ENCODE assay signal across 8 cellular contexts in genomic region chr9:14312721-14313377, GRCh38. TPM values are rescaled to one million over a fixed set of nuclear protein-coding genes. Genes with fewer than 3 reads are reported as not detected.
A peak's percentile ranks its signal among the peaks of the same experiment; 100 is the strongest.
DNase-seq lines count a peak whose midpoint lies in the region; ATAC-seq and TF ChIP-seq lines count a peak whose summit lies in the region.

No MANE protein-coding gene starts in this region.

- intact Hi-C loops in right lobe of liver (cut with DNase I), result no loop called here

- no peak for ATAC-seq in CD4-positive, CD25-positive, alpha-beta regulatory T cell (ENCODE audit: low read depth in 2 of 2)
- ATAC-seq in right lobe of liver, result peak; percentile 18 to 50 (median 38)
- ATAC-seq in GM18861 (IDR thresholded peaks at IDR 0.05; ENCODE audit: unreplicated experiment), result no peak
- ATAC-seq in HG03571 (IDR thresholded peaks at IDR 0.05; ENCODE audit: unreplicated experiment), result no peak

- no peak for TF ChIP-seq RAD21 in Ishikawa (IDR thresholded peaks at IDR 0.05; ENCODE audit: low read depth)

- no peaks in the 10 kb centered on the region for H3K9me3 ChIP-seq in CD4-positive, CD25-positive, alpha-beta regulatory T cell (ENCODE audit: control insufficient read depth in 2 of 2, low read length in 2 of 2)
- H3K9me3 ChIP-seq in right lobe of liver (no peaks in the 10 kb centered on the region), tibial nerve (no peaks in the 10 kb centered on the region)

- TF ChIP-seq CTCF in choroid plexus epithelial cell (conservative IDR thresholded peaks at IDR 0.05; ENCODE audit: low read depth, low read length) (no peak), right lobe of liver (IDR thresholded peaks at IDR 0.05) (no peak), tibial nerve (IDR thresholded peaks at IDR 0.05) (peak in 1 of 5 experiments; percentile 13)

- TF ChIP-seq EP300 in Ishikawa (IDR thresholded peaks at IDR 0.05; ENCODE audit: borderline replicate concordance) (no peak), tibial nerve (IDR thresholded peaks at IDR 0.05) (peak in 1 of 2 donors; percentile 46)

- DNase-seq in CD4-positive, CD25-positive, alpha-beta regulatory T cell, result no peak
- DNase-seq in choroid plexus epithelial cell (ENCODE audit: low read depth), result peak; percentile 29
- DNase-seq in right lobe of liver, result peak in 2 of 3 donors; percentile 50 to 60
- DNase-seq in tibial nerve (ENCODE audit: low spot score in 2 of 2), result no peak
- DNase-seq in central memory CD4-positive, alpha-beta T cell, result no peak

- H3K27me3 ChIP-seq in CD4-positive, CD25-positive, alpha-beta regulatory T cell (ENCODE audit: control insufficient read depth, insufficient read depth, low read length), result peaks cover 30% of the 10 kb centered on the region
- H3K27me3 ChIP-seq in right lobe of liver (no peaks in the 10 kb centered on the region), tibial nerve (no peaks in the 10 kb centered on the region)

- peak overlapping the region in 3 of 4 donors; percentile 68 to 84 (median 69) for H3K4me3 Mint-ChIP-seq in CD4-positive, CD25-positive, alpha-beta regulatory T cell

- under 1% methylated on average over 25 of the region's 56 CpGs for WGBS in right lobe of liver (ENCODE audit: insufficient coverage, low coverage, low lambda C conversion rate, missing lambda C conversion rate)
- 2% methylated on average over 34 to 55 of the region's 56 CpGs for WGBS in tibial nerve, 2 donors

- peak; percentile 20 for TF ChIP-seq POLR2A in right lobe of liver (IDR thresholded peaks at IDR 0.05)
- TF ChIP-seq POLR2A in tibial nerve (IDR thresholded peaks at IDR 0.05), result no peak

- peaks cover 3% of the 10 kb centered on the region for H3K36me3 Mint-ChIP-seq in CD4-positive, CD25-positive, alpha-beta regulatory T cell

- H3K27ac ChIP-seq in CD4-positive, CD25-positive, alpha-beta regulatory T cell (ENCODE audit: insufficient read depth, low read length, poor library complexity, severe bottlenecking), result no peak overlapping the region
- H3K27ac ChIP-seq in right lobe of liver (peak overlapping the region; percentile 95 to 97 (median 96)), tibial nerve (peak overlapping the region; percentile 94 to 98 (median 95))

- no peak overlapping the region for H3K27ac Mint-ChIP-seq in CD4-positive, CD25-positive, alpha-beta regulatory T cell

- H3K4me3 ChIP-seq in CD4-positive, CD25-positive, alpha-beta regulatory T cell (ENCODE audit: low read depth, low read length), result no peak overlapping the region
- H3K4me3 ChIP-seq in choroid plexus epithelial cell (ENCODE audit: low read depth, low read length) (peak overlapping the region; percentile 83), right lobe of liver (peak overlapping the region; percentile 62 to 75 (median 63)), tibial nerve (peak overlapping the region; percentile 45 to 96 (median 60))

- peaks cover 0 to 28% (median 8%) of the 10 kb centered on the region in 4 donors for H3K4me1 Mint-ChIP-seq in CD4-positive, CD25-positive, alpha-beta regulatory T cell

- H3K9me3 Mint-ChIP-seq in CD4-positive, CD25-positive, alpha-beta regulatory T cell, result peaks cover 0 to 11% (median 1%) of the 10 kb centered on the region in 7 donors

- no peaks in the 10 kb centered on the region for H3K36me3 ChIP-seq in CD4-positive, CD25-positive, alpha-beta regulatory T cell (ENCODE audit: control insufficient read depth, insufficient read depth, low read length)
- H3K36me3 ChIP-seq in right lobe of liver (no peaks in the 10 kb centered on the region), tibial nerve (no peaks in the 10 kb centered on the region)

- H3K4me1 ChIP-seq in CD4-positive, CD25-positive, alpha-beta regulatory T cell (ENCODE audit: control insufficient read depth, insufficient read depth, low read length, poor library complexity, severe bottlenecking), result peaks cover 24% of the 10 kb centered on the region
- H3K4me1 ChIP-seq in right lobe of liver (peaks cover 0 to 35% (median 0%) of the 10 kb centered on the region in 4 donors), tibial nerve (peaks cover 0 to 48% (median 5%) of the 10 kb centered on the region in 4 donors)

- peaks cover 58% of the 10 kb centered on the region for H3K27me3 Mint-ChIP-seq in CD4-positive, CD25-positive, alpha-beta regulatory T cell

TF ChIP-seq in Ishikawa, 13 proteins besides CTCF, POLR2A, EP300 and RAD21:
- no peak for TF ChIP-seq TAF1 (IDR thresholded peaks at IDR 0.05; ENCODE audit: low read depth)
- no peak for TF ChIP-seq TCF12 (IDR thresholded peaks at IDR 0.05; ENCODE audit: low read depth)
- no peak for TF ChIP-seq USF1 (IDR thresholded peaks at IDR 0.05)
- TF ChIP-seq ZBTB7A (IDR thresholded peaks at IDR 0.05; ENCODE audit: low read depth), result peak; percentile 37; the same call in 1 of the 2 replicates
- 0 out of 2 replicates have a peak, but pooled peaks have one; percentile 15 for TF ChIP-seq MAX (IDR thresholded peaks at IDR 0.05)
- TF ChIP-seq YY1 (IDR thresholded peaks at IDR 0.05; ENCODE audit: low read depth), result no peak
- no peak for TF ChIP-seq CEBPB (IDR thresholded peaks at IDR 0.05)

RNA-seq across cellular contexts. Expression of gene NFIB, which starts 1.1 kb away (rescaled TPM):
- total RNA-seq in CD4-positive, CD25-positive, alpha-beta regulatory T cell, result 0.20 TPM
- polyA plus RNA-seq in CD4-positive, CD25-positive, alpha-beta regulatory T cell, result not detected
- 10 to 100 TPM; 23.0 to 45.3 (median 39.6) TPM for total RNA-seq in right lobe of liver
- 100 to 1,000 TPM in 1 of 4 donors, 10 to 100 TPM in 3; 52.1 to 125 (median 78.1) TPM for total RNA-seq in tibial nerve

Comparison
In these comparisons a context has a peak if more than half of its experiments do, and no peak if none do; other contexts are left out.
1. ATAC-seq: peak in right lobe of liver (4 of 4); none in CD4-positive, CD25-positive, alpha-beta regulatory T cell (0 of 2), GM18861 (single experiment) and HG03571 (single experiment).
2. DNase-seq: peak in choroid plexus epithelial cell (single experiment) and right lobe of liver (2 of 3); none in CD4-positive, CD25-positive, alpha-beta regulatory T cell (0 of 3), tibial nerve (0 of 2) and central memory CD4-positive, alpha-beta T cell (single experiment).
3. RNA of gene NFIB, which starts 1.1 kb away (total RNA-seq): 52.1 to 125 TPM in tibial nerve and 23.0 to 45.3 TPM in right lobe of liver; 0.20 TPM in CD4-positive, CD25-positive, alpha-beta regulatory T cell (single experiment); every median in the first group is over 10 times any median in the second.